ENCODE assay signal across 10 cellular contexts in genomic region chrX:19920945-19921344, GRCh38.
"Had no signal": no experiment of that assay in that cellular context is flagged by ENCODE, and none has a peak within 500 bp of the region (broad histone marks: within the 10 kb centered on the region; RNA-seq: fewer than 3 reads in every experiment).

No MANE protein-coding gene starts in this region.

- ATAC-seq: HCT116, K562 had no signal

- H3K4me3 Mint-ChIP-seq: HFFc6 had no signal

- H3K9me3 Mint-ChIP-seq: HFFc6 had no signal

- H3K27ac Mint-ChIP-seq: HFFc6 had no signal

- H2AFZ ChIP-seq: GM23248 had no signal

- DNase-seq: GM23248, GOT3, H7, HFFc6, IMR-90 had no signal

- H3K4me1 ChIP-seq: HAP-1 had no signal

- H3K4me3 ChIP-seq: GM23248, HAP-1, K562 had no signal

- H3K9ac ChIP-seq: GM23248 had no signal

- FAIRE-seq: HTR-8/SVneo, K562 had no signal

- H3K9me3 ChIP-seq: HAP-1 had no signal

- H3K27ac ChIP-seq: GM23248, HL-60 had no signal
